In genomic region chr16:50276801-50277560, GRCh38 we compare ENCODE assay signal across 12 cellular contexts. TPM values are rescaled to one million over a fixed set of nuclear protein-coding genes. Genes with fewer than 3 reads are reported as not detected.
DNase-seq lines count a peak whose midpoint lies in the region; ATAC-seq, FAIRE-seq and TF ChIP-seq lines count a peak whose summit lies in the region.
"Had no signal": no experiment of that assay in that cellular context is flagged by ENCODE, and none has a peak within 500 bp of the region (broad histone marks: within the 10 kb centered on the region; RNA-seq: fewer than 3 reads in every experiment).

No MANE protein-coding gene starts in this region.

- POLR2A ChIA-PET in activated CD8-positive, alpha-beta T cell treated with anti-CD3 and anti-CD28 coated beads for 36 hours (lab: Charles Lee): interaction anchor here (3.6 to 19.3 kb wide), 2 partner anchors 9 to 31 kb away, joined by 18 to 215 read pairs; partner anchors contain the start of gene ADCY7
- POLR2A ChIA-PET in naive thymus-derived CD4-positive, alpha-beta T cell (lab: Charles Lee): interaction anchor here (0.7 to 14.6 kb wide), 4 partner anchors 11 to 368 kb away, joined by 3 to 257 read pairs (median 4); partner anchors contain the start of gene ADCY7

- DNase-seq in DMS53 (lab: John Stamatoyannopoulos, UW) (peak; percentile 37), DMS53 treated with DMSO at 0.1 percent for 48 hours (lab: John Stamatoyannopoulos, UW; ENCODE audit: unreplicated experiment) (no peak), GM18507 (ENCODE audit: extremely low spot score, insufficient read length, low read depth) (no peak), NCI-H345 (lab: John Stamatoyannopoulos, UW) (no peak)
- no peak for DNase-seq in activated CD8-positive, alpha-beta T cell treated with anti-CD3 and anti-CD28 coated beads for 36 hours
- DNase-seq in naive thymus-derived CD4-positive, alpha-beta T cell: no peak
- DNase-seq: H9, NCI-H1694 had no signal

- H3K27me3 ChIP-seq in naive thymus-derived CD4-positive, alpha-beta T cell (ENCODE audit: control insufficient read depth in 2 of 2, insufficient read depth in 2 of 2, low read length in 2 of 2): no peaks in the 10 kb centered on the region

- peaks cover 90 to 96% of the 10 kb centered on the region in 2 donors for H3K4me1 ChIP-seq in naive thymus-derived CD4-positive, alpha-beta T cell (ENCODE audit: control insufficient read depth in 2 of 2, insufficient read depth in 2 of 2, low read length in 2 of 2)
- H3K4me1 ChIP-seq: psoas muscle had no signal

- no peak for TF ChIP-seq CTCF in activated CD8-positive, alpha-beta T cell treated with anti-CD3 and anti-CD28 coated beads for 36 hours (IDR thresholded peaks at IDR 0.05)

- H3K4me1 Mint-ChIP-seq in activated CD8-positive, alpha-beta T cell treated with anti-CD3 and anti-CD28 coated beads for 36 hours (ENCODE audit: low read depth): peaks cover 92% of the 10 kb centered on the region
- peaks cover 69 to 99% (median 91%) of the 10 kb centered on the region in 7 donors for H3K4me1 Mint-ChIP-seq in naive thymus-derived CD4-positive, alpha-beta T cell

- H3K9me3 Mint-ChIP-seq in activated CD8-positive, alpha-beta T cell treated with anti-CD3 and anti-CD28 coated beads for 36 hours: peaks cover 10% of the 10 kb centered on the region
- peaks cover 0 to 2% (median 0%) of the 10 kb centered on the region in 11 donors for H3K9me3 Mint-ChIP-seq in naive thymus-derived CD4-positive, alpha-beta T cell

- no peak overlapping the region for H3K4me3 ChIP-seq in naive thymus-derived CD4-positive, alpha-beta T cell (ENCODE audit: low read length)
- H3K4me3 ChIP-seq: psoas muscle had no signal

- H3K36me3 ChIP-seq in naive thymus-derived CD4-positive, alpha-beta T cell (ENCODE audit: control insufficient read depth in 2 of 3, insufficient read depth in 3 of 3, low read length in 3 of 3): peaks cover 0 to 10% (median 0%) of the 10 kb centered on the region in 3 experiments

- no peaks in the 10 kb centered on the region for H3K27me3 Mint-ChIP-seq in activated CD8-positive, alpha-beta T cell treated with anti-CD3 and anti-CD28 coated beads for 36 hours
- no peaks in the 10 kb centered on the region for H3K27me3 Mint-ChIP-seq in naive thymus-derived CD4-positive, alpha-beta T cell

- peak overlapping the region; percentile 88 for H3K27ac ChIP-seq in naive thymus-derived CD4-positive, alpha-beta T cell (ENCODE audit: low read depth, low read length)
- H3K27ac ChIP-seq: 22Rv1, psoas muscle had no signal

- intact Hi-C loops in activated CD8-positive, alpha-beta T cell treated with anti-CD3 and anti-CD28 coated beads for 36 hours (cut with micrococcal nuclease): loop anchor here (5.0 kb wide), 2 partner anchors 35 to 60 kb away; no protein-coding TSS in a partner anchor
- intact Hi-C loops in naive thymus-derived CD4-positive, alpha-beta T cell (cut with micrococcal nuclease): loop anchor here in 1 of 2 donors (10.0 kb wide), 1 partner anchor 252 kb away; the partner anchor contains the start of gene CNEP1R1

- peak; percentile 45 for FAIRE-seq in GM18507 (lab: Jason Lieb, UNC)

- CTCF ChIA-PET in activated CD8-positive, alpha-beta T cell treated with anti-CD3 and anti-CD28 coated beads for 36 hours (lab: Charles Lee): interaction anchor here (0.8 to 4.2 kb wide), 3 partner anchors 10 to 78 kb away, joined by 3 to 24 read pairs (median 4); no protein-coding TSS in a partner anchor
- CTCF ChIA-PET in naive thymus-derived CD4-positive, alpha-beta T cell (lab: Charles Lee): interaction anchor here (0.6 to 2.6 kb wide), 2 partner anchors 10 to 78 kb away, joined by 4 to 8 read pairs; no protein-coding TSS in a partner anchor

- peak overlapping the region; percentile 91 for H3K27ac Mint-ChIP-seq in activated CD8-positive, alpha-beta T cell treated with anti-CD3 and anti-CD28 coated beads for 36 hours
- peak overlapping the region; percentile 71 to 99 (median 86) for H3K27ac Mint-ChIP-seq in naive thymus-derived CD4-positive, alpha-beta T cell
- H3K27ac Mint-ChIP-seq: H9 had no signal

- ATAC-seq in activated CD8-positive, alpha-beta T cell treated with anti-CD3 and anti-CD28 coated beads for 36 hours: peak; percentile 12
- no peak for ATAC-seq in naive thymus-derived CD4-positive, alpha-beta T cell
- ATAC-seq in GM19023 (IDR thresholded peaks at IDR 0.05; ENCODE audit: unreplicated experiment) (no peak), GM18870 (IDR thresholded peaks at IDR 0.05; ENCODE audit: unreplicated experiment) (no peak)
- ATAC-seq: psoas muscle had no signal

- H3K9me3 ChIP-seq in naive thymus-derived CD4-positive, alpha-beta T cell (ENCODE audit: control insufficient read depth in 2 of 3, low read length in 3 of 3): no peaks in the 10 kb centered on the region
- H3K9me3 ChIP-seq: psoas muscle had no signal

- peaks cover 34% of the 10 kb centered on the region for H3K36me3 Mint-ChIP-seq in activated CD8-positive, alpha-beta T cell treated with anti-CD3 and anti-CD28 coated beads for 36 hours (ENCODE audit: low read depth)
- peaks cover 0 to 48% (median 4%) of the 10 kb centered on the region in 5 donors for H3K36me3 Mint-ChIP-seq in naive thymus-derived CD4-positive, alpha-beta T cell

- no peak overlapping the region for H3K4me3 Mint-ChIP-seq in activated CD8-positive, alpha-beta T cell treated with anti-CD3 and anti-CD28 coated beads for 36 hours
- H3K4me3 Mint-ChIP-seq in naive thymus-derived CD4-positive, alpha-beta T cell: peak overlapping the region; percentile 62 to 93 (median 80)
- H3K4me3 Mint-ChIP-seq: H9 had no signal

RNA-seq across cellular contexts. Expression of gene ADCY7, which starts 10.6 kb away (rescaled TPM):
- 10 to 100 TPM; 89.9 to 92.1 TPM for total RNA-seq in activated CD8-positive, alpha-beta T cell treated with anti-CD3 and anti-CD28 coated beads for 36 hours
- total RNA-seq in naive thymus-derived CD4-positive, alpha-beta T cell: 100 to 1,000 TPM; 179 to 326 (median 208) TPM
- 10 to 100 TPM; 62.6 to 85.7 TPM for polyA plus RNA-seq in naive thymus-derived CD4-positive, alpha-beta T cell
